In the genomic region with DNA sequence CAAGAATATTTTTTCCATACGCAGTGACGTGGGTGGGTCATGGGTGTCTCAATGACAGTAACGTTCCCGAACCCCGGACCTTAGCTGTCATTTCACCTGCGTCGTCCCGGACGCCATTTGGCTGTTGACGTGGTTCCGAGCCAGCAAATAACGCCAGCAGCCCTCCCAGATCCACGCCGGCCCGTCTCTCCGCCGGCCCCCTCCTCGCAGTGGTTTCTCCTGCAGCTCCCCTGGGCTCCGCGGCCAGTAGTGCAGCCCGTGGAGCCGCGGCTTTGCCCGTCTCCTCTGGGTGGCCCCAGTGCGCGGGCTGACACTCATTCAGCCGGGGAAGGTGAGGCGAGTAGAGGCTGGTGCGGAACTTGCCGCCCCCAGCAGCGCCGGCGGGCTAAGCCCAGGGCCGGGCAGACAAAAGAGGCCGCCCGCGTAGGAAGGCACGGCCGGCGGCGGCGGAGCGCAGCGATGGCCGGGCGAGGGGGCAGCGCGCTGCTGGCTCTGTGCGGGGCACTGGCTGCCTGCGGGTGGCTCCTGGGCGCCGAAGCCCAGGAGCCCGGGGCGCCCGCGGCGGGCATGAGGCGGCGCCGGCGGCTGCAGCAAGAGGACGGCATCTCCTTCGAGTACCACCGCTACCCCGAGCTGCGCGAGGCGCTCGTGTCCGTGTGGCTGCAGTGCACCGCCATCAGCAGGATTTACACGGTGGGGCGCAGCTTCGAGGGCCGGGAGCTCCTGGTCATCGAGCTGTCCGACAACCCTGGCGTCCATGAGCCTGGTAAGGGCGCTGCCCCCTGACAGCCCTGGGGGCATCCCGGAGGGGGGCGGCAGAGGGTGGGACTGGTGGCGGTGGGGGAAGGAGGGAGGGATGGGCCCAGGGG, we compare ENCODE assay signal across 8 cellular contexts. TPM values are rescaled to one million over a fixed set of nuclear protein-coding genes. Genes with fewer than 3 reads are reported as not detected.
DNase-seq lines count a peak whose midpoint lies in the region; ATAC-seq, FAIRE-seq and TF ChIP-seq lines count a peak whose summit lies in the region.

Gene CPE (plus strand): TSS at position 246 of the 869 bp plus-strand sequence. CDS start 214 bp downstream, at position 460.

- DNase-seq in DMS79 treated with DMSO at 0.1 percent for 48 hours (lab: John Stamatoyannopoulos, UW) (peak; percentile 65), H54 (ENCODE audit: insufficient read length, low spot score) (peak; percentile 41), M059J (ENCODE audit: low read depth) (peak; percentile 80), SW 1271 (lab: John Stamatoyannopoulos, UW) (peak; percentile 33 to 46), heart left ventricle (peak; percentile 67 to 87 (median 80)), trophoblast cell (peak; percentile 53 to 66), upper lobe of left lung (peak; percentile 79 to 92)

- WGBS in heart left ventricle, 4 donors, result 0 to 2% (median 1%) methylated on average over 15 to 82 of the region's 82 CpGs
- WGBS in trophoblast cell (ENCODE audit: extremely low coverage, insufficient coverage, insufficient read length), result no CpG with 5 or more reads among the region's 82 CpGs
- 5 to 12% methylated on average over 5 to 61 of the region's 82 CpGs for WGBS in upper lobe of left lung, 2 donors

- peak within 1 kb of the TSS; percentile 71 for H3K4me2 ChIP-seq in trophoblast cell (ENCODE audit: low read length)

- peak within 1 kb of the TSS; percentile 63 for H2BK12ac ChIP-seq in trophoblast cell (ENCODE audit: low read length)

- H4K91ac ChIP-seq in trophoblast cell (ENCODE audit: low read depth, low read length), result no peak within 1 kb of the TSS

- H3K79me1 ChIP-seq in trophoblast cell (ENCODE audit: low read length), result peaks cover 6% of the 10 kb centered on the region

- H4K12ac ChIP-seq in trophoblast cell (ENCODE audit: low read depth, low read length), result no peak within 1 kb of the TSS

- no peak within 1 kb of the TSS for H2BK5ac ChIP-seq in trophoblast cell (ENCODE audit: low read depth, low read length, poor library complexity)

- TF ChIP-seq CTCF in heart left ventricle (IDR thresholded peaks at IDR 0.05) (peak in 9 of 12 donors; percentile 11 to 67 (median 47)), upper lobe of left lung (IDR thresholded peaks at IDR 0.05) (peak; percentile 38 to 83 (median 62))

- peak within 1 kb of the TSS; percentile 5 for H3K14ac ChIP-seq in trophoblast cell (ENCODE audit: low read length)

- TF ChIP-seq EP300 in upper lobe of left lung (IDR thresholded peaks at IDR 0.05), result no peak

- ATAC-seq in heart left ventricle (peak; percentile 86 to 99 (median 98)), upper lobe of left lung (ENCODE audit: low FRiP score in 2 of 2) (peak; percentile 94 to 97)

- H2AK5ac ChIP-seq in trophoblast cell (ENCODE audit: low read length), result no peak within 1 kb of the TSS

- TF ChIP-seq POLR2A in H54 (IDR thresholded peaks at IDR 0.05; ENCODE audit: low read depth, low read length) (peak; percentile 35; the same call in 1 of the 2 replicates), heart left ventricle (IDR thresholded peaks at IDR 0.05) (peak in 1 of 2 donors; percentile 35), upper lobe of left lung (IDR thresholded peaks at IDR 0.05) (peak in 2 of 4 donors; percentile 29 to 66)

- H3K36me3 ChIP-seq in heart left ventricle (no peaks in the 10 kb centered on the region), trophoblast cell (ENCODE audit: control insufficient read depth in 1 of 2, insufficient read depth in 2 of 2, low read length in 2 of 2) (no peaks in the 10 kb centered on the region), upper lobe of left lung (no peaks in the 10 kb centered on the region)

- no peaks in the 10 kb centered on the region for H3K79me2 ChIP-seq in trophoblast cell (ENCODE audit: control insufficient read depth, insufficient read depth, low read length, poor library complexity)

- no peak within 1 kb of the TSS for H3K18ac ChIP-seq in trophoblast cell (ENCODE audit: low read length)

- peaks cover 0 to 44% (median 4%) of the 10 kb centered on the region in 9 donors for H3K27me3 ChIP-seq in heart left ventricle
- no peaks in the 10 kb centered on the region for H3K27me3 ChIP-seq in trophoblast cell (ENCODE audit: insufficient read depth, low read length)
- H3K27me3 ChIP-seq in upper lobe of left lung, result peaks cover 0 to 14% (median 6%) of the 10 kb centered on the region in 4 donors

- no peak within 1 kb of the TSS for H3K9ac ChIP-seq in trophoblast cell (ENCODE audit: low read length)

- H3K4ac ChIP-seq in trophoblast cell (ENCODE audit: low read depth, low read length), result peak within 1 kb of the TSS; percentile 2

- H3K9me3 ChIP-seq in heart left ventricle (peaks cover 0 to 15% (median 2%) of the 10 kb centered on the region in 12 donors), trophoblast cell (ENCODE audit: insufficient read depth, low read depth, low read length) (no peaks in the 10 kb centered on the region), upper lobe of left lung (no peaks in the 10 kb centered on the region)

- peaks cover 0 to 17% (median 1%) of the 10 kb centered on the region in 12 donors for H3K4me1 ChIP-seq in heart left ventricle
- peaks cover 2 to 4% of the 10 kb centered on the region in 2 experiments for H3K4me1 ChIP-seq in trophoblast cell (ENCODE audit: control insufficient read depth in 1 of 2, insufficient read depth in 2 of 2, low read length in 2 of 2)
- peaks cover 0 to 13% (median 8%) of the 10 kb centered on the region in 4 donors for H3K4me1 ChIP-seq in upper lobe of left lung

- no peak within 1 kb of the TSS for H2BK120ac ChIP-seq in trophoblast cell (ENCODE audit: insufficient read depth, low read length, poor library complexity)

- FAIRE-seq in H54 (lab: Jason Lieb, UNC), result no peak

- H4K8ac ChIP-seq in trophoblast cell (ENCODE audit: low read depth, low read length), result no peak within 1 kb of the TSS

- H2AFZ ChIP-seq in trophoblast cell (ENCODE audit: insufficient read depth, low read length, poor library complexity), result peak within 1 kb of the TSS; percentile 37

- intact Hi-C loops in heart left ventricle (cut with DNase I), result loop anchor here in 6 of 10 donors (5.0 kb wide), 1 partner anchor 83 kb away; no protein-coding TSS in a partner anchor

- H3K27ac ChIP-seq in angular gyrus (ENCODE audit: low read depth, low read length) (peak within 1 kb of the TSS; percentile 61), heart left ventricle (peak within 1 kb of the TSS; percentile 17 to 80 (median 64)), trophoblast cell (ENCODE audit: low read depth, low read length) (no peak within 1 kb of the TSS), upper lobe of left lung (peak within 1 kb of the TSS in 3 of 4 donors; percentile 14 to 75 (median 67))

- H3K23ac ChIP-seq in trophoblast cell (ENCODE audit: low read length), result no peak within 1 kb of the TSS

- H3K4me3 ChIP-seq in heart left ventricle, result peak within 1 kb of the TSS; percentile 39 to 71 (median 59)
- H3K4me3 ChIP-seq in trophoblast cell (ENCODE audit: low read depth, low read length), result peak within 1 kb of the TSS; percentile 85
- peak within 1 kb of the TSS; percentile 19 to 65 (median 52) for H3K4me3 ChIP-seq in upper lobe of left lung

RNA-seq across cellular contexts. Expression of gene CPE, which starts in this region (rescaled TPM):
- 38.3 and 53.6 TPM in 2 replicates for total RNA-seq in M059J (2014; rRNA removed; shearing (Covaris generic))
- total RNA-seq in heart left ventricle (100 to 1,000 TPM in 1 of 9 donors, 10 to 100 TPM in 8; 16.6 to 115 (median 34.5) TPM), upper lobe of left lung (10 to 100 TPM in 5 of 6 donors, 1 to 10 TPM in 1; 4.2 to 53.7 (median 23.3) TPM)
- 10 to 100 TPM; 13.3 to 23.4 TPM for polyA plus RNA-seq in heart left ventricle
- polyA plus RNA-seq in trophoblast cell (2013), result 102 and 117 TPM in 2 replicates
